24 cellular contexts compared by ENCODE assay signal in genomic region chr7:55165176-55165861, GRCh38.
"Had no signal": no experiment of that assay in that cellular context is flagged by ENCODE, and none has a peak within 500 bp of the region (broad histone marks: within the 10 kb centered on the region; RNA-seq: fewer than 3 reads in every experiment).

No MANE protein-coding gene starts in this region.

- H3K27ac ChIP-seq: heart right ventricle, hepatocyte, left ventricle myocardium inferior, neutrophil, parathyroid adenoma, right atrium auricular region, sigmoid colon, tibial nerve, vagina had no signal

- H3K9me3 ChIP-seq: heart right ventricle, left ventricle myocardium inferior, neutrophil, right atrium auricular region, sigmoid colon, tibial nerve, vagina had no signal

- FAIRE-seq: small intestine had no signal

- H2AFZ ChIP-seq: hepatocyte, parathyroid adenoma had no signal

- H3K79me2 ChIP-seq: hepatocyte, parathyroid adenoma had no signal

- H3K9ac ChIP-seq: parathyroid adenoma had no signal

- H3K27me3 ChIP-seq: heart right ventricle, hepatocyte, neutrophil, right atrium auricular region, sigmoid colon, tibial nerve, vagina had no signal

- ATAC-seq: heart right ventricle; natural killer cell treated with Interleukin-12 subunit alpha and Interleukin-12 subunit beta and Interleukin-15 and Interleukin-18, amount 100 ng/mL, for 72 hours; stimulated activated memory B cell treated with anti-CD40 and anti-IgM and Interleukin-4, amounts not matched to agents 10 μg/mL and 1 μg/mL and 100 μg/mL, for 72 hours; stimulated activated naive CD8-positive, alpha-beta T cell treated with anti-CD3 and anti-CD28 coated beads, Interleukin-15, amount 100 ng/mL, for 72 hours had no signal

- H3K4me3 ChIP-seq: heart right ventricle, hepatocyte, left ventricle myocardium inferior, lung, right atrium auricular region, sigmoid colon, tibial nerve, vagina had no signal

- DNase-seq: heart right ventricle; islet precursor cell; left ventricle myocardium inferior; mesendoderm; naive B cell; occipital lobe; sigmoid colon; small intestine; stimulated activated CD4-positive, alpha-beta T cell treated with anti-CD3 and anti-CD28 coated beads, Interleukin-1b, Interleukin-23, amount 100 ng/mL, for 48 hours; stimulated activated CD4-positive, alpha-beta T cell treated with anti-CD3 and anti-CD28 coated beads, Interleukin-2, amount 100 ng/mL, for 48 hours; stimulated activated CD4-positive, alpha-beta T cell treated with anti-CD3 and anti-CD28 coated beads, Interleukin-4, amount 100 ng/mL, for 4 hours; stimulated activated CD8-positive, alpha-beta memory T cell treated with anti-CD3 and anti-CD28 coated beads, Interleukin-4, amount 100 ng/mL, for 48 hours; stimulated activated naive CD4-positive, alpha-beta T cell treated with Interleukin-2 at 50 U/mL for 16 hours; stimulated activated naive CD8-positive, alpha-beta T cell treated with anti-CD3 and anti-CD28 coated beads, Interleukin-15, amount 100 ng/mL, for 72 hours; substantia nigra had no signal

- H3K36me3 ChIP-seq: neutrophil had no signal

- H3K4me1 ChIP-seq: heart right ventricle, left ventricle myocardium inferior, parathyroid adenoma, right atrium auricular region, sigmoid colon, tibial nerve, vagina had no signal

- H3K4me2 ChIP-seq: hepatocyte had no signal
